6 cellular contexts compared by ENCODE assay signal in the genomic region with DNA sequence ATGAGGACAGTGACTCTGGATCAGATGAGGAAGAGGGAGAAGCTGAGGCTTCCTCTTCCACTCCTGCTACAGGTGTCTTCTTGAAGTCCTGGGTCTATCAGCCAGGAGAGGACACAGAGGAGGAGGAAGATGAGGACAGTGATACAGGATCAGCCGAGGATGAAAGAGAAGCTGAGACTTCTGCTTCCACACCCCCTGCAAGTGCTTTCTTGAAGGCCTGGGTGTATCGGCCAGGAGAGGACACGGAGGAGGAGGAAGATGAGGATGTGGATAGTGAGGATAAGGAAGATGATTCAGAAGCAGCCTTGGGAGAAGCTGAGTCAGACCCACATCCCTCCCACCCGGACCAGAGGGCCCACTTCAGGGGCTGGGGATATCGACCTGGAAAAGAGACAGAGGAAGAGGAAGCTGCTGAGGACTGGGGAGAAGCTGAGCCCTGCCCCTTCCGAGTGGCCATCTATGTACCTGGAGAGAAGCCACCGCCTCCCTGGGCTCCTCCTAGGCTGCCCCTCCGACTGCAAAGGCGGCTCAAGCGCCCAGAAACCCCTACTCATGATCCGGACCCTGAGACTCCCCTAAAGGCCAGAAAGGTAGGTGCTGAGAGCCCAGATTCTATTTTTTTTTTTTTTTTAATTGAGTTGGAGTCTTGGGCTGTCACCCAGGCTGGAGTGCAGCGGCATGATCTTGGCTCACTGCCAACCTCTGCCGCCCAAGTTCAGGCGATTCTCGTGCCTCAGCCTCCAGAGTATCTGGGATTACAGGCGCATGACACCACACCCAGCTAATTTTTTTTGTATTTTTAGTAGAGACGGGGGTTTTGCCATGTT. TPM values are rescaled to one million over a fixed set of nuclear protein-coding genes. Genes with fewer than 3 reads are reported as not detected.
DNase-seq lines count a peak whose midpoint lies in the region; ATAC-seq and TF ChIP-seq lines count a peak whose summit lies in the region.

No MANE protein-coding gene starts in this region.

- H3K36me3 ChIP-seq in BLaER1 treated with 17β-estradiol and CSF1 and Interleukin-3, amounts not matched to agents 10 nM and 100 nM = peaks cover 42 to 61% (median 53%) of the 10 kb centered on the region in 11 experiments
- 0 out of 2 replicates have a peak, but pooled peaks cover 13% of the 10 kb centered on the region for H3K36me3 ChIP-seq in Karpas-422 (ENCODE audit: insufficient read depth, low read length)
- H3K36me3 ChIP-seq in neutrophil = peaks cover 58% of the 10 kb centered on the region

- H3K4me3 ChIP-seq in BLaER1 treated with 17β-estradiol and CSF1 and Interleukin-3, amounts not matched to agents 10 nM and 100 nM = peak overlapping the region; percentile 88 to 99 (median 91)
- H3K4me3 ChIP-seq in Karpas-422 (ENCODE audit: low read length) = peak overlapping the region; percentile 95
- peak overlapping the region; percentile 90 to 99 for H3K4me3 ChIP-seq in neutrophil (ENCODE audit: low read depth in 1 of 2, low read length in 1 of 2)

- peaks cover 41 to 68% (median 58%) of the 10 kb centered on the region in 10 experiments for H3K4me1 ChIP-seq in BLaER1 treated with 17β-estradiol and CSF1 and Interleukin-3, amounts not matched to agents 10 nM and 100 nM
- H3K4me1 ChIP-seq in Karpas-422 (ENCODE audit: low read length) (peaks cover 38% of the 10 kb centered on the region), neutrophil (ENCODE audit: control insufficient read depth in 1 of 2, insufficient read depth in 1 of 2, low read depth in 1 of 2, low read length in 1 of 2) (peaks cover 52 to 53% of the 10 kb centered on the region in 2 experiments)

- no peaks in the 10 kb centered on the region for H3K27me3 ChIP-seq in BLaER1 treated with 17β-estradiol and CSF1 and Interleukin-3, amounts not matched to agents 10 nM and 100 nM
- H3K27me3 ChIP-seq in Karpas-422 (ENCODE audit: low read length) (no peaks in the 10 kb centered on the region), neutrophil (no peaks in the 10 kb centered on the region)

- H3K9me2 ChIP-seq in Karpas-422 (replicated peaks; ENCODE audit: insufficient read depth, low read length) = no peaks in the 10 kb centered on the region

- peaks cover 54% of the 10 kb centered on the region for H3K4me1 Mint-ChIP-seq in central memory CD8-positive, alpha-beta T cell

- no peak overlapping the region for H2AFZ ChIP-seq in Karpas-422 (ENCODE audit: low read length)

- intact Hi-C loops in left colon (cut with DNase I, micrococcal nuclease) = loop anchor here in 1 of 2 donors (10.0 kb wide), 1 partner anchor 90 kb away; the partner anchor contains the start of gene FTL

- peaks cover 76% of the 10 kb centered on the region for H3K36me3 Mint-ChIP-seq in central memory CD8-positive, alpha-beta T cell (ENCODE audit: insufficient read depth)

- H3K4me2 ChIP-seq in BLaER1 treated with 17β-estradiol and CSF1 and Interleukin-3, amounts not matched to agents 10 nM and 100 nM = peak overlapping the region; percentile 89 to 100 (median 98)
- H3K4me2 ChIP-seq in Karpas-422 (ENCODE audit: low read depth, low read length, poor library complexity, severe bottlenecking) = peak overlapping the region; percentile 97

- TF ChIP-seq CTCF in neutrophil (IDR thresholded peaks at IDR 0.05) = no peak

- H4K20me1 ChIP-seq in BLaER1 treated with 17β-estradiol and CSF1 and Interleukin-3, amounts not matched to agents 10 nM and 100 nM = peaks cover 26 to 66% (median 38%) of the 10 kb centered on the region in 11 experiments
- H4K20me1 ChIP-seq in Karpas-422 (ENCODE audit: insufficient read depth, low read depth, low read length) = peaks cover 12% of the 10 kb centered on the region; the same call in 1 of the 2 replicates

- peak overlapping the region; percentile 96 to 100 (median 99) for H3K9ac ChIP-seq in BLaER1 treated with 17β-estradiol and CSF1 and Interleukin-3, amounts not matched to agents 10 nM and 100 nM
- peak overlapping the region; percentile 97 for H3K9ac ChIP-seq in Karpas-422 (ENCODE audit: low read length)

- H3K27ac Mint-ChIP-seq in central memory CD8-positive, alpha-beta T cell (ENCODE audit: low read depth) = peak overlapping the region; percentile 100

- no peaks in the 10 kb centered on the region for H3K27me3 Mint-ChIP-seq in central memory CD8-positive, alpha-beta T cell

- peaks cover 25% of the 10 kb centered on the region for H3K79me2 ChIP-seq in Karpas-422 (ENCODE audit: low read length)

- peak overlapping the region; percentile 99 for H3K4me3 Mint-ChIP-seq in central memory CD8-positive, alpha-beta T cell

- H3K9me3 ChIP-seq in BLaER1 treated with 17β-estradiol and CSF1 and Interleukin-3, amounts not matched to agents 10 nM and 100 nM (replicated peaks in 1 of 11) = peaks cover 0 to 13% (median 0%) of the 10 kb centered on the region in 11 experiments; a peak in 4 of 22 replicates
- H3K9me3 ChIP-seq in Karpas-422 (ENCODE audit: low read length) (no peaks in the 10 kb centered on the region), neutrophil (no peaks in the 10 kb centered on the region)

- ATAC-seq in central memory CD8-positive, alpha-beta T cell (replicated peaks; ENCODE audit: extremely low read depth, poor library complexity, severe bottlenecking) = peak; percentile 1
- ATAC-seq in left colon = no peak

- H3K9me3 Mint-ChIP-seq in central memory CD8-positive, alpha-beta T cell = no peaks in the 10 kb centered on the region

- DNase-seq in Karpas-422 = no peak
- DNase-seq in central memory CD8-positive, alpha-beta T cell (ENCODE audit: low spot score in 2 of 2) = no peak
- no peak for DNase-seq in left colon
- no peak for DNase-seq in stimulated activated CD4-positive, alpha-beta T cell treated with anti-CD3 and anti-CD28 coated beads, Interleukin-2, amount 100 ng/mL, for 48 hours

- peak overlapping the region; percentile 96 to 100 (median 98) for H3K27ac ChIP-seq in BLaER1 treated with 17β-estradiol and CSF1 and Interleukin-3, amounts not matched to agents 10 nM and 100 nM
- H3K27ac ChIP-seq in Karpas-422 (ENCODE audit: low read length) (no peak overlapping the region), neutrophil (peak overlapping the region; percentile 98)

RNA-seq across cellular contexts. Expression of gene PPP1R15A, which starts 2.3 kb away (rescaled TPM):
- 22.6 and 31.3 TPM in 2 replicates for total RNA-seq in Karpas-422 (2014; rRNA removed; shearing (Covaris generic); ENCODE audit: low replicate concordance)
- total RNA-seq in left colon = 10 to 100 TPM; 39.4 to 40.4 TPM

RNA-seq across cellular contexts. Expression of gene PLEKHA4, which starts 6.1 kb away (rescaled TPM):
- total RNA-seq in Karpas-422 (2014; rRNA removed; shearing (Covaris generic); ENCODE audit: low replicate concordance) = not detected in 2 replicates
- 1 to 10 TPM; 4.3 to 8.6 TPM for total RNA-seq in left colon

RNA-seq across cellular contexts. Expression of gene TULP2, which starts 24.0 kb away (rescaled TPM):
- total RNA-seq in Karpas-422 (2014; rRNA removed; shearing (Covaris generic); ENCODE audit: low replicate concordance) = not detected in 2 replicates
- total RNA-seq in left colon = not detected

RNA-seq across cellular contexts. Expression of gene NUCB1, which starts 25.6 kb away (rescaled TPM):
- 57.5 and 98.2 TPM in 2 replicates for total RNA-seq in Karpas-422 (2014; rRNA removed; shearing (Covaris generic); ENCODE audit: low replicate concordance)
- total RNA-seq in left colon = 100 to 1,000 TPM; 207 to 210 TPM

RNA-seq across cellular contexts. Expression of gene HSD17B14, which starts 38.2 kb away (rescaled TPM):
- total RNA-seq in Karpas-422 (2014; rRNA removed; shearing (Covaris generic); ENCODE audit: low replicate concordance) = 1.0 and 1.9 TPM in 2 replicates
- 1 to 10 TPM; 3.3 to 4.6 TPM for total RNA-seq in left colon
